ENCODE assay signal across 9 cellular contexts in genomic region chr4:680565-680930, GRCh38. TPM values are rescaled to one million over a fixed set of nuclear protein-coding genes. Genes with fewer than 3 reads are reported as not detected.
DNase-seq lines count a peak whose midpoint lies in the region; ATAC-seq and TF ChIP-seq lines count a peak whose summit lies in the region.
"Had no signal": no experiment of that assay in that cellular context is flagged by ENCODE, and none has a peak within 500 bp of the region (broad histone marks: within the 10 kb centered on the region; RNA-seq: fewer than 3 reads in every experiment).

No MANE protein-coding gene starts in this region.

- no peaks in the 10 kb centered on the region for H3K27me3 ChIP-seq in CD8-positive, alpha-beta memory T cell (ENCODE audit: insufficient read depth, low read length, poor library complexity, severe bottlenecking)
- H3K27me3 ChIP-seq in IMR-90 (ENCODE audit: control insufficient read depth, insufficient read depth, low read length): no peaks in the 10 kb centered on the region
- no peaks in the 10 kb centered on the region for H3K27me3 ChIP-seq in neuron (ENCODE audit: insufficient read depth, low read length)

- DNase-seq in CD8-positive, alpha-beta memory T cell: peak in 1 of 5 donors; percentile 42
- DNase-seq in IMR-90 (no peak), SKM-1 treated with dmso at 0.1 percent for 144 hours (lab: John Stamatoyannopoulos, UW; ENCODE audit: unreplicated experiment) (no peak)
- DNase-seq in effector memory CD8-positive, alpha-beta T cell: no peak
- no peak for DNase-seq in activated CD4-positive, CD25-positive, alpha-beta regulatory T cell (lab: John Stamatoyannopoulos, UW)
- no peak for DNase-seq in stimulated activated CD4-positive, alpha-beta T cell treated with anti-CD3 and anti-CD28 coated beads, Interleukin-2, amount 100 ng/mL, for 24 hours
- no peak for DNase-seq in stimulated activated CD4-positive, alpha-beta T cell treated with anti-CD3 and anti-CD28 coated beads, Interleukin-2, amount 100 ng/mL, for 48 hours

- TF ChIP-seq POLR2A in IMR-90 (IDR thresholded peaks at IDR 0.05; ENCODE audit: low read depth, low read length): no peak

- no peaks in the 10 kb centered on the region for H3K36me3 ChIP-seq in CD8-positive, alpha-beta memory T cell (ENCODE audit: insufficient read depth, low read length)
- no peaks in the 10 kb centered on the region for H3K36me3 ChIP-seq in IMR-90 (ENCODE audit: control insufficient read depth, insufficient read depth, low read length)
- no peaks in the 10 kb centered on the region for H3K36me3 ChIP-seq in neuron (ENCODE audit: insufficient read depth, low read length)

- CTCF ChIA-PET in CD8-positive, alpha-beta memory T cell (lab: Charles Lee): no interaction called here
- CTCF ChIA-PET in IMR-90 (lab: Yijun Ruan, JAX): no interaction called here

- no peak overlapping the region for H2BK5ac ChIP-seq in IMR-90 (ENCODE audit: low read depth, low read length, poor library complexity, severe bottlenecking)

- H2BK120ac ChIP-seq in IMR-90 (ENCODE audit: low read depth, low read length): no peak overlapping the region

- H3K56ac ChIP-seq in IMR-90 (ENCODE audit: extremely low read depth, insufficient read depth, low read length): no peak overlapping the region

- H3K27me3 Mint-ChIP-seq in CD8-positive, alpha-beta memory T cell: peaks cover under 1 to 6% of the 10 kb centered on the region in 2 donors
- H3K27me3 Mint-ChIP-seq in effector memory CD8-positive, alpha-beta T cell: peaks cover 0 to 9% of the 10 kb centered on the region in 2 donors

- H3K4me3 ChIP-seq in CD8-positive, alpha-beta memory T cell (ENCODE audit: low read length): peak overlapping the region; percentile 41
- no peak overlapping the region for H3K4me3 ChIP-seq in IMR-90 (ENCODE audit: insufficient read depth, low read depth, low read length)
- H3K4me3 ChIP-seq in neuron (ENCODE audit: low read length): peak overlapping the region; percentile 32

- H3K4ac ChIP-seq in IMR-90 (ENCODE audit: low read depth, low read length): no peak overlapping the region

- H3K9ac ChIP-seq in IMR-90 (ENCODE audit: low read depth, low read length): no peak overlapping the region

- no peak overlapping the region for H4K5ac ChIP-seq in IMR-90 (ENCODE audit: low read depth, low read length)

- H3K4me3 Mint-ChIP-seq in CD8-positive, alpha-beta memory T cell: peak overlapping the region; percentile 61 to 88 (median 66)
- peak overlapping the region; percentile 72 to 78 for H3K4me3 Mint-ChIP-seq in effector memory CD8-positive, alpha-beta T cell

- no peak overlapping the region for H2AK5ac ChIP-seq in IMR-90 (ENCODE audit: low read depth, low read length)

- H3K27ac ChIP-seq in CD8-positive, alpha-beta memory T cell (ENCODE audit: low read depth, low read length): no peak overlapping the region
- H3K27ac ChIP-seq in IMR-90 (ENCODE audit: insufficient read depth, low read length): no peak overlapping the region

- no peak for ATAC-seq in IMR-90 (ENCODE audit: low read depth)
- peak; percentile 57 for ATAC-seq in effector memory CD8-positive, alpha-beta T cell (replicated peaks)

- peak overlapping the region in 1 of 2 experiments; percentile 56; a peak in 1 of 4 replicates for H4K8ac ChIP-seq in IMR-90 (ENCODE audit: low read depth in 2 of 2, low read length in 2 of 2)

- H2BK20ac ChIP-seq in IMR-90 (ENCODE audit: low read depth, low read length): no peak overlapping the region

- no peak overlapping the region for H2BK15ac ChIP-seq in IMR-90 (ENCODE audit: low read depth, low read length)

- peaks cover under 1% of the 10 kb centered on the region; the same call in 1 of the 2 replicates for H3K9me1 ChIP-seq in IMR-90 (ENCODE audit: insufficient read depth, low read length)

- no peak overlapping the region for H3K23ac ChIP-seq in IMR-90 (ENCODE audit: low read depth, low read length)

- H3K4me2 ChIP-seq in IMR-90 (ENCODE audit: low read depth, low read length): peak overlapping the region; percentile 86

- no peak for TF ChIP-seq RAD21 in IMR-90 (IDR thresholded peaks at IDR 0.05; ENCODE audit: low read length)

- TF ChIP-seq CTCF in IMR-90 (conservative IDR thresholded peaks at IDR 0.05; ENCODE audit: low read depth, low read length): no peak

- in situ Hi-C loops in IMR-90 (cut with MboI; ENCODE audit: low sequenced_read_pairs): no loop called here

- H3K27ac Mint-ChIP-seq in CD8-positive, alpha-beta memory T cell: peak overlapping the region in 6 of 8 donors; percentile 77 to 84 (median 82)
- peak overlapping the region in 1 of 2 donors; percentile 84 for H3K27ac Mint-ChIP-seq in effector memory CD8-positive, alpha-beta T cell

- H3K36me3 Mint-ChIP-seq in CD8-positive, alpha-beta memory T cell: no peaks in the 10 kb centered on the region
- H3K36me3 Mint-ChIP-seq in effector memory CD8-positive, alpha-beta T cell (ENCODE audit: insufficient read depth): peaks cover 11% of the 10 kb centered on the region

- H2AFZ ChIP-seq in IMR-90 (replicated peaks; ENCODE audit: low read length, poor library complexity) (peak overlapping the region; percentile 67), neuron (ENCODE audit: low read depth, low read length) (no peak overlapping the region)

- intact Hi-C loops in IMR-90 (cut with micrococcal nuclease): no loop called here

- H3K4me1 ChIP-seq in CD8-positive, alpha-beta memory T cell (ENCODE audit: insufficient read depth, low read length): peaks cover under 1% of the 10 kb centered on the region
- H3K4me1 ChIP-seq in IMR-90 (ENCODE audit: control insufficient read depth, insufficient read depth, low read length) (peaks cover 3% of the 10 kb centered on the region; the same call in 1 of the 2 replicates), neuron (ENCODE audit: insufficient read depth, low read length) (peaks cover 4% of the 10 kb centered on the region)

- H3K18ac ChIP-seq in IMR-90 (ENCODE audit: low read depth, low read length): no peak overlapping the region

- H3K79me1 ChIP-seq in IMR-90 (ENCODE audit: low read depth in 1 of 2, low read length in 2 of 2): peaks cover 2 to 3% of the 10 kb centered on the region in 2 experiments; a peak in 3 of 4 replicates

- H4K91ac ChIP-seq in IMR-90 (ENCODE audit: insufficient read depth, low read depth, low read length): no peak overlapping the region

- no TSS peak for BruUV-seq in IMR-90 (replicated peaks; lab: Mats Ljungman, UMichigan)

- H2AK9ac ChIP-seq in IMR-90 (replicated peaks; ENCODE audit: low read depth, low read length, poor library complexity): no peak overlapping the region

- POLR2A ChIA-PET in CD8-positive, alpha-beta memory T cell (lab: Charles Lee): interaction anchor here (1.3 kb wide), 1 partner anchor 16 kb away, joined by 4 read pairs; no protein-coding TSS in a partner anchor
- POLR2A ChIA-PET in IMR-90 (lab: Charles Lee; ENCODE audit: unreplicated experiment): no interaction called here

- dilution Hi-C loops in IMR-90 (cut with HindIII; ENCODE audit: low sequenced_read_pairs, unreplicated experiment): no loop called here

- no peaks in the 10 kb centered on the region for H4K20me1 ChIP-seq in IMR-90 (ENCODE audit: insufficient read depth, low read length)

- H3K9me3 Mint-ChIP-seq in CD8-positive, alpha-beta memory T cell: no peaks in the 10 kb centered on the region
- no peaks in the 10 kb centered on the region for H3K9me3 Mint-ChIP-seq in effector memory CD8-positive, alpha-beta T cell

- no peaks in the 10 kb centered on the region for H3K9me3 ChIP-seq in CD8-positive, alpha-beta memory T cell (ENCODE audit: low read length)
- H3K9me3 ChIP-seq in IMR-90 (ENCODE audit: control insufficient read depth, insufficient read depth, low read length) (no peaks in the 10 kb centered on the region), neuron (ENCODE audit: low read length) (no peaks in the 10 kb centered on the region)

- WGBS in IMR-90 (ENCODE audit: extremely low coverage in 2 of 2, insufficient read length in 1 of 2), 2 experiments: 90% methylated on average over 5 of the region's 15 CpGs; no CpG with 5 or more reads in 1 of the 2 experiments

- no peak overlapping the region for H3K14ac ChIP-seq in IMR-90 (replicated peaks; ENCODE audit: low read depth, low read length)

- peaks cover 0 to 28% (median 6%) of the 10 kb centered on the region in 3 donors for H3K4me1 Mint-ChIP-seq in CD8-positive, alpha-beta memory T cell
- H3K4me1 Mint-ChIP-seq in effector memory CD8-positive, alpha-beta T cell (ENCODE audit: low read depth in 2 of 2): peaks cover 14 to 20% of the 10 kb centered on the region in 2 donors

TF ChIP-seq in IMR-90, 13 proteins besides CTCF, POLR2A, EP300 and RAD21 (continues in another document):
- TF ChIP-seq MAZ (IDR thresholded peaks at IDR 0.05; ENCODE audit: borderline replicate concordance, low read depth, low read length) (no peak), CEBPB (IDR thresholded peaks at IDR 0.05; ENCODE audit: low read depth, low read length) (no peak), NFE2L2 (IDR thresholded peaks at IDR 0.05; ENCODE audit: low read depth, low read length) (no peak)

RNA-seq across cellular contexts. Expression of gene MYL5, which starts 6.2 kb away (rescaled TPM):
- total RNA-seq in CD8-positive, alpha-beta memory T cell: 10 to 100 TPM; 17.1 to 19.5 TPM
- polyA plus RNA-seq in CD8-positive, alpha-beta memory T cell: 5.2 TPM
- total RNA-seq in IMR-90 (2012; rRNA removed): 5.0 and 9.1 TPM in 2 replicates
- 16.0 and 17.8 TPM in 2 replicates for polyA plus RNA-seq in IMR-90 (2012; rRNA removed)
- 10.5 and 14.2 TPM in 2 replicates for polyA plus RNA-seq in IMR-90 (2012; cell fraction: cytosol; rRNA removed)
- 68.7 and 78.0 TPM in 2 replicates for polyA plus RNA-seq in IMR-90 (2012; cell fraction: nucleus; rRNA removed; ENCODE audit: low replicate concordance)

RNA-seq across cellular contexts. Expression of gene ATP5ME, which starts 6.5 kb away (rescaled TPM):
- 100 to 1,000 TPM; 284 to 291 TPM for total RNA-seq in CD8-positive, alpha-beta memory T cell
- 441 TPM for polyA plus RNA-seq in CD8-positive, alpha-beta memory T cell
- total RNA-seq in IMR-90 (2012; rRNA removed): 39.3 and 62.2 TPM in 2 replicates
- polyA plus RNA-seq in IMR-90 (2012; rRNA removed): 603 and 663 TPM in 2 replicates
- polyA plus RNA-seq in IMR-90 (2012; cell fraction: cytosol; rRNA removed): 498 and 689 TPM in 2 replicates
- polyA plus RNA-seq in IMR-90 (2012; cell fraction: nucleus; rRNA removed; ENCODE audit: low replicate concordance): 88.5 and 91.8 TPM in 2 replicates

RNA-seq across cellular contexts. Expression of gene SLC49A3, which starts 8.4 kb away (rescaled TPM):
- total RNA-seq in CD8-positive, alpha-beta memory T cell: 1 to 10 TPM in 1 of 2 experiments, under 1 TPM in 1; 0.80 to 1.1 TPM
- 0.52 TPM for polyA plus RNA-seq in CD8-positive, alpha-beta memory T cell
- total RNA-seq in IMR-90 (2012; rRNA removed): under 0.01 TPM in 2 replicates
- 0.32 and 0.36 TPM in 2 replicates for polyA plus RNA-seq in IMR-90 (2012; rRNA removed)
- polyA plus RNA-seq in IMR-90 (2012; cell fraction: cytosol; rRNA removed): 0.09 and 0.27 TPM in 2 replicates
- polyA plus RNA-seq in IMR-90 (2012; cell fraction: nucleus; rRNA removed; ENCODE audit: low replicate concordance): 0.54 and 1.4 TPM in 2 replicates
- total RNA-seq: SK-MEL-5 had no signal

RNA-seq across cellular contexts. Expression of gene PCGF3, which starts 25.1 kb away (rescaled TPM):
- 10 to 100 TPM; 24.7 to 26.1 TPM for total RNA-seq in CD8-positive, alpha-beta memory T cell
- 4.8 TPM for polyA plus RNA-seq in CD8-positive, alpha-beta memory T cell
- total RNA-seq in IMR-90 (2012; rRNA removed): 40.0 and 45.0 TPM in 2 replicates
- 55.3 and 59.4 TPM in 2 replicates for polyA plus RNA-seq in IMR-90 (2012; rRNA removed)
- 33.1 and 59.8 TPM in 2 replicates for polyA plus RNA-seq in IMR-90 (2012; cell fraction: cytosol; rRNA removed)
- 190 and 236 TPM in 2 replicates for polyA plus RNA-seq in IMR-90 (2012; cell fraction: nucleus; rRNA removed; ENCODE audit: low replicate concordance)

RNA-seq across cellular contexts. Expression of gene PDE6B, which starts 55.2 kb away (rescaled TPM):
- total RNA-seq in CD8-positive, alpha-beta memory T cell: 10 to 100 TPM in 1 of 2 experiments, 1 to 10 TPM in 1; 9.3 to 10.1 TPM
- polyA plus RNA-seq in CD8-positive, alpha-beta memory T cell: 21.5 TPM
- under 0.01 TPM in 1 of 2 replicates, not detected in the other for total RNA-seq in IMR-90 (2012; rRNA removed)
- not detected in 2 replicates for polyA plus RNA-seq in IMR-90 (2012; rRNA removed)
- polyA plus RNA-seq in IMR-90 (2012; cell fraction: cytosol; rRNA removed): 0.10 TPM in 1 of 2 replicates, not detected in the other
- polyA plus RNA-seq in IMR-90 (2012; cell fraction: nucleus; rRNA removed; ENCODE audit: low replicate concordance): 0.02 and 0.13 TPM in 2 replicates
- total RNA-seq: SK-MEL-5 had no signal
